ENCODE assay signal across 15 cellular contexts in genomic region chr2:133788391-133788790, GRCh38.
"Had no signal": no experiment of that assay in that cellular context is flagged by ENCODE, and none has a peak within 500 bp of the region (broad histone marks: within the 10 kb centered on the region; RNA-seq: fewer than 3 reads in every experiment).

No MANE protein-coding gene starts in this region.

- H3K27me3 Mint-ChIP-seq: activated naive CD4-positive, alpha-beta T cell treated with anti-CD3 and anti-CD28 coated beads, Interleukin-2, amount 10 ng/mL, durations not matched to agents 7 days and 5 days; stimulated activated naive CD8-positive, alpha-beta T cell treated with anti-CD3 and anti-CD28 coated beads, Interleukin-15, Interleukin-2, amounts not matched to agents 100 ng/mL and 50 ng/mL, for 24 hours had no signal

- H3K9me3 Mint-ChIP-seq: activated naive CD4-positive, alpha-beta T cell treated with anti-CD3 and anti-CD28 coated beads, Interleukin-2, amount 10 ng/mL, durations not matched to agents 7 days and 5 days had no signal

- H3K9me3 ChIP-seq: prostate gland, suprapubic skin, upper lobe of left lung had no signal

- ATAC-seq: esophagus mucosa, foreskin keratinocyte, right cardiac atrium had no signal

- H3K27me3 ChIP-seq: foreskin keratinocyte, suprapubic skin, upper lobe of left lung had no signal

- H3K36me3 Mint-ChIP-seq: activated naive CD4-positive, alpha-beta T cell treated with anti-CD3 and anti-CD28 coated beads, Interleukin-2, amount 10 ng/mL, durations not matched to agents 7 days and 5 days; immature natural killer cell had no signal

- H3K4me3 ChIP-seq: prostate gland, suprapubic skin, upper lobe of left lung had no signal

- DNase-seq: activated CD4-positive, alpha-beta T cell treated with anti-CD3 and anti-CD28 coated beads for 1 hour; activated CD4-positive, alpha-beta T cell treated with anti-CD3 and anti-CD28 coated beads, Interleukin-2, amount 50 U/mL, for 4 hours; activated naive CD4-positive, alpha-beta T cell treated with anti-CD3 and anti-CD28 coated beads, Interleukin-2, amount 10 ng/mL, durations not matched to agents 7 days and 5 days; activated T-cell treated with anti-CD3 and anti-CD28 coated beads, Interleukin-2, amount 50 U/mL, for 1 hour; foreskin keratinocyte; head of caudate nucleus; immature natural killer cell; nephron progenitor cell; right cardiac atrium; upper lobe of left lung had no signal

- H3K4me3 Mint-ChIP-seq: activated naive CD4-positive, alpha-beta T cell treated with anti-CD3 and anti-CD28 coated beads, Interleukin-2, amount 10 ng/mL, durations not matched to agents 7 days and 5 days; immature natural killer cell; nephron progenitor cell; stimulated activated naive CD8-positive, alpha-beta T cell treated with anti-CD3 and anti-CD28 coated beads, Interleukin-15, Interleukin-2, amounts not matched to agents 100 ng/mL and 50 ng/mL, for 24 hours had no signal

- H3K4me1 ChIP-seq: foreskin keratinocyte, prostate gland, suprapubic skin, upper lobe of left lung had no signal

- H3K4me1 Mint-ChIP-seq: activated naive CD4-positive, alpha-beta T cell treated with anti-CD3 and anti-CD28 coated beads, Interleukin-2, amount 10 ng/mL, durations not matched to agents 7 days and 5 days; immature natural killer cell; nephron progenitor cell had no signal

- H3K36me3 ChIP-seq: prostate gland, suprapubic skin, upper lobe of left lung had no signal

- H3K27ac Mint-ChIP-seq: activated naive CD4-positive, alpha-beta T cell treated with anti-CD3 and anti-CD28 coated beads, Interleukin-2, amount 10 ng/mL, durations not matched to agents 7 days and 5 days; immature natural killer cell; nephron progenitor cell; stimulated activated naive CD8-positive, alpha-beta T cell treated with anti-CD3 and anti-CD28 coated beads, Interleukin-15, Interleukin-2, amounts not matched to agents 100 ng/mL and 50 ng/mL, for 24 hours had no signal

- H3K27ac ChIP-seq: foreskin keratinocyte, prostate gland, suprapubic skin, upper lobe of left lung, VCaP had no signal
